In the genomic region with DNA sequence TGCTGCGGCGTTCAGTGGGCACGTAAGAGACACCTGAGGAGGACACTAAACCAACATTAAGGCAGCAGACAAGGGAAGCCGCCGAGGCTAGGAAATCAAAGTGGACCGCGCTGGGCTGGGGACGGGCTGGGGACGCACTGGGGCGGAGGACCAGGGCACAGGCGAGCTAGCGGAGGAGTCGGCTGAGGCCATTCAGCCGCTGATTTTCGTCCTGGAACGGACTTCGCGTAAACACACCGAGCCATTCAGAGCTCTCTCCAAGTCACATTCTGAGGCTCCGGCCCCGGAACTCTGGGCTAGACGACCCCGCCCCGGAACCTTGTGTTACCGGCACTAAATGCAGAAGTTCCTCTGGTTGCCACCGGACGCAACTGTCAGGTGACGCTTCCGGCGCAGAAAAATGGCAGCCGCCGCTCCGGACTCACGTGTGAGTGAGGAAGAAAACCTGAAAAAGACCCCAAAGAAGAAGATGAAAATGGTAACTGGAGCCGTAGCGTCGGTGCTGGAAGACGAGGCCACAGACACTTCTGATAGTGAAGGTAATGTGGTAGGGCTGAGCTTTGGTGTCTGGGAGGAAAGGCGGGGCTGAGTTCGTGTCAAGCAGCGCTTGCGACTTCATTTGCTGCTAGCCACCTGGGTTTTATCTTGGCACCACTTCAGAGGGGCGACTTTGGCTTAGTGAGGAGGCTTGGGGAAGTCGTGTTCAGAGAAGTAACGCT, we compare ENCODE assay signal across 8 cellular contexts. TPM values are rescaled to one million over a fixed set of nuclear protein-coding genes. Genes with fewer than 3 reads are reported as not detected.
A peak's percentile ranks its signal among the peaks of the same experiment; 100 is the strongest.
DNase-seq lines count a peak whose midpoint lies in the region; ATAC-seq and TF ChIP-seq lines count a peak whose summit lies in the region.

A gene with protein sequence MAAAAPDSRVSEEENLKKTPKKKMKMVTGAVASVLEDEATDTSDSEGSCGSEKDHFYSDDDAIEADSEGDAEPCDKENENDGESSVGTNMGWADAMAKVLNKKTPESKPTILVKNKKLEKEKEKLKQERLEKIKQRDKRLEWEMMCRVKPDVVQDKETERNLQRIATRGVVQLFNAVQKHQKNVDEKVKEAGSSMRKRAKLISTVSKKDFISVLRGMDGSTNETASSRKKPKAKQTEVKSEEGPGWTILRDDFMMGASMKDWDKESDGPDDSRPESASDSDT (plus strand): TSS at position 377 of the 719 bp plus-strand sequence. CDS start 24 bp downstream, at position 401.

- no peaks in the 10 kb centered on the region for H3K27me3 ChIP-seq in SK-N-SH (ENCODE audit: insufficient read depth)

- peaks cover 50% of the 10 kb centered on the region for H3K79me2 ChIP-seq in SK-N-SH (ENCODE audit: insufficient read depth)

- no peaks in the 10 kb centered on the region for H3K36me3 Mint-ChIP-seq in activated naive CD4-positive, alpha-beta T cell treated with anti-CD3 and anti-CD28 coated beads, Interleukin-2, amount 10 ng/mL, durations not matched to agents 7 days and 5 days

- peak; percentile 52 for TF ChIP-seq POLR2A in NB4 (IDR thresholded peaks at IDR 0.05; ENCODE audit: extremely low read depth, insufficient read length)

- peaks cover 0 to 4% of the 10 kb centered on the region in 2 experiments for H3K36me3 ChIP-seq in SK-N-SH (replicated peaks in 1 of 2; ENCODE audit: control insufficient read depth in 1 of 2, insufficient read depth in 2 of 2, low read length in 1 of 2)

- no peaks in the 10 kb centered on the region; the same call in 1 of the 2 replicates for H3K9me3 ChIP-seq in SK-N-SH

- H4K20me1 ChIP-seq in SK-N-SH (ENCODE audit: insufficient read depth): no peaks in the 10 kb centered on the region

- no peak for TF ChIP-seq EP300 in SK-N-SH (IDR thresholded peaks at IDR 0.05; ENCODE audit: borderline replicate concordance in 1 of 2, low read depth in 1 of 2, low read length in 1 of 2)

- H3K27me3 Mint-ChIP-seq in activated naive CD4-positive, alpha-beta T cell treated with anti-CD3 and anti-CD28 coated beads, Interleukin-2, amount 10 ng/mL, durations not matched to agents 7 days and 5 days: peaks cover 15% of the 10 kb centered on the region

- H3F3A ChIP-seq in SK-N-SH (replicated peaks; ENCODE audit: insufficient read depth): no peaks in the 10 kb centered on the region

- H3K4me1 ChIP-seq in SK-N-SH (ENCODE audit: control insufficient read depth in 1 of 2, insufficient read depth in 2 of 2, low read depth in 1 of 2, low read length in 1 of 2): peaks cover 5 to 10% of the 10 kb centered on the region in 2 experiments; a peak in 3 of 4 replicates

- peak within 1 kb of the TSS; percentile 83 for H3K4me2 ChIP-seq in SK-N-SH

- peak within 1 kb of the TSS; percentile 74 for H3K9ac ChIP-seq in SK-N-SH

- peak within 1 kb of the TSS; percentile 94 for H3K4me3 Mint-ChIP-seq in activated naive CD4-positive, alpha-beta T cell treated with anti-CD3 and anti-CD28 coated beads, Interleukin-2, amount 10 ng/mL, durations not matched to agents 7 days and 5 days

- TF ChIP-seq RAD21 in SK-N-SH (IDR thresholded peaks at IDR 0.05; ENCODE audit: low read length): no peak

- H3K4me1 Mint-ChIP-seq in activated naive CD4-positive, alpha-beta T cell treated with anti-CD3 and anti-CD28 coated beads, Interleukin-2, amount 10 ng/mL, durations not matched to agents 7 days and 5 days: peaks cover 31% of the 10 kb centered on the region

- peak within 1 kb of the TSS; percentile 92 for H3K27ac Mint-ChIP-seq in activated naive CD4-positive, alpha-beta T cell treated with anti-CD3 and anti-CD28 coated beads, Interleukin-2, amount 10 ng/mL, durations not matched to agents 7 days and 5 days

- TF ChIP-seq CTCF in NB4 (IDR thresholded peaks at IDR 0.05; ENCODE audit: low read depth, low read length) (no peak), SK-N-SH (IDR thresholded peaks at IDR 0.05) (no peak)

- peak; percentile 100 for ATAC-seq in HG02571 (IDR thresholded peaks at IDR 0.05; ENCODE audit: unreplicated experiment)

- no peaks in the 10 kb centered on the region for H3K9me2 ChIP-seq in SK-N-SH

- CTCF ChIA-PET in SK-N-SH (lab: Yijun Ruan, JAX): interaction anchor here (0.7 to 1.5 kb wide), 3 partner anchors 15 to 1527 kb away, joined by 3 to 4 read pairs (median 3); no protein-coding TSS in a partner anchor
- CTCF ChIA-PET in activated naive CD4-positive, alpha-beta T cell treated with anti-CD3 and anti-CD28 coated beads, Interleukin-2, amount 10 ng/mL, durations not matched to agents 7 days and 5 days (lab: Charles Lee): interaction anchor here (0.7 to 1.9 kb wide), 3 partner anchors 11 to 111 kb away, joined by 3 to 8 read pairs (median 3); no protein-coding TSS in a partner anchor

- H3K9me3 Mint-ChIP-seq in activated naive CD4-positive, alpha-beta T cell treated with anti-CD3 and anti-CD28 coated beads, Interleukin-2, amount 10 ng/mL, durations not matched to agents 7 days and 5 days: peaks cover 3% of the 10 kb centered on the region

- peak within 1 kb of the TSS; percentile 97 for H3K4me3 ChIP-seq in GM08714 (ENCODE audit: low read length)
- H3K4me3 ChIP-seq in NB4 (ENCODE audit: low read depth, low read length): peak within 1 kb of the TSS; percentile 99
- H3K4me3 ChIP-seq in SK-N-SH (ENCODE audit: low read depth in 2 of 2, low read length in 1 of 2): peak within 1 kb of the TSS; percentile 89 to 94

- POLR2A ChIA-PET in SK-N-SH (lab: Yijun Ruan, JAX): interaction anchor here (0.6 kb wide), 1 partner anchor 20 kb away, joined by 4 read pairs; no protein-coding TSS in a partner anchor

- peak within 1 kb of the TSS; percentile 94 for H2AFZ ChIP-seq in SK-N-SH (ENCODE audit: low read depth)

- DNase-seq in NB4 (ENCODE audit: low read depth): peak; percentile 91
- DNase-seq in SK-N-SH: peak; percentile 85
- peak; percentile 92 for DNase-seq in activated naive CD4-positive, alpha-beta T cell treated with anti-CD3 and anti-CD28 coated beads, Interleukin-2, amount 10 ng/mL, durations not matched to agents 7 days and 5 days
- peak; percentile 75 for DNase-seq in globus pallidus (ENCODE audit: low spot score)
- DNase-seq in occipital lobe (lab: John Stamatoyannopoulos, UW): peak; percentile 85

- peak within 1 kb of the TSS; percentile 60 to 80; a peak in 3 of 4 replicates for H3K27ac ChIP-seq in SK-N-SH (ENCODE audit: low read depth in 2 of 2, low read length in 1 of 2)
- H3K27ac ChIP-seq in temporal lobe (ENCODE audit: low read depth, low read length): peak within 1 kb of the TSS; percentile 64

- WGBS in SK-N-SH (ENCODE audit: low lambda C conversion rate): 3% methylated on average over 40 of the region's 45 CpGs

TF ChIP-seq in SK-N-SH, 30 proteins besides CTCF, POLR2A, EP300 and RAD21 (continues in another document):
- TF ChIP-seq MXI1 (IDR thresholded peaks at IDR 0.05; ENCODE audit: low read depth, low read length) (peak; percentile 100), MEF2A (IDR thresholded peaks at IDR 0.05; ENCODE audit: borderline replicate concordance, low read depth) (no peak), NFIC (IDR thresholded peaks at IDR 0.05; ENCODE audit: borderline replicate concordance) (no peak), RFX5 (IDR thresholded peaks at IDR 0.05; ENCODE audit: low read length) (no peak), FOXM1 (IDR thresholded peaks at IDR 0.05; ENCODE audit: low read depth) (no peak), RXRA (IDR thresholded peaks at IDR 0.05; ENCODE audit: borderline replicate concordance, low read depth) (no peak), SIN3A (IDR thresholded peaks at IDR 0.05; ENCODE audit: borderline replicate concordance, low read depth, low read length) (peak; percentile 99), FOXJ3 (CRISPR knock-in tag; IDR thresholded peaks at IDR 0.05) (no peak), YY1 (IDR thresholded peaks at IDR 0.05; ENCODE audit: low read depth) (peak; percentile 98), GATA2 (CRISPR knock-in tag; IDR thresholded peaks at IDR 0.05) (no peak), TEAD4 (IDR thresholded peaks at IDR 0.05; ENCODE audit: borderline replicate concordance, insufficient read depth) (0 out of 2 replicates have a peak, but pooled peaks have one; percentile 7), TCF12 (IDR thresholded peaks at IDR 0.05) (peak; percentile 50; the same call in 1 of the 2 replicates), JUND (IDR thresholded peaks at IDR 0.05) (no peak), POLR2AphosphoS5 (IDR thresholded peaks at IDR 0.05; ENCODE audit: low read depth, low read length) (peak; percentile 94), GABPA (IDR thresholded peaks at IDR 0.05; ENCODE audit: low read depth) (peak; percentile 97)
- TF ChIP-seq, protein P1, sequence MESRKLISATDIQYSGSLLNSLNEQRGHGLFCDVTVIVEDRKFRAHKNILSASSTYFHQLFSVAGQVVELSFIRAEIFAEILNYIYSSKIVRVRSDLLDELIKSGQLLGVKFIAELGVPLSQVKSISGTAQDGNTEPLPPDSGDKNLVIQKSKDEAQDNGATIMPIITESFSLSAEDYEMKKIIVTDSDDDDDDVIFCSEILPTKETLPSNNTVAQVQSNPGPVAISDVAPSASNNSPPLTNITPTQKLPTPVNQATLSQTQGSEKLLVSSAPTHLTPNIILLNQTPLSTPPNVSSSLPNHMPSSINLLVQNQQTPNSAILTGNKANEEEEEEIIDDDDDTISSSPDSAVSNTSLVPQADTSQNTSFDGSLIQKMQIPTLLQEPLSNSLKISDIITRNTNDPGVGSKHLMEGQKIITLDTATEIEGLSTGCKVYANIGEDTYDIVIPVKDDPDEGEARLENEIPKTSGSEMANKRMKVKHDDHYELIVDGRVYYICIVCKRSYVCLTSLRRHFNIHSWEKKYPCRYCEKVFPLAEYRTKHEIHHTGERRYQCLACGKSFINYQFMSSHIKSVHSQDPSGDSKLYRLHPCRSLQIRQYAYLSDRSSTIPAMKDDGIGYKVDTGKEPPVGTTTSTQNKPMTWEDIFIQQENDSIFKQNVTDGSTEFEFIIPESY (IDR thresholded peaks at IDR 0.05; ENCODE audit: borderline replicate concordance, low read depth): no peak
- TF ChIP-seq, protein P2, sequence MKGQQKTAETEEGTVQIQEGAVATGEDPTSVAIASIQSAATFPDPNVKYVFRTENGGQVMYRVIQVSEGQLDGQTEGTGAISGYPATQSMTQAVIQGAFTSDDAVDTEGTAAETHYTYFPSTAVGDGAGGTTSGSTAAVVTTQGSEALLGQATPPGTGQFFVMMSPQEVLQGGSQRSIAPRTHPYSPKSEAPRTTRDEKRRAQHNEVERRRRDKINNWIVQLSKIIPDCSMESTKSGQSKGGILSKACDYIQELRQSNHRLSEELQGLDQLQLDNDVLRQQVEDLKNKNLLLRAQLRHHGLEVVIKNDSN (IDR thresholded peaks at IDR 0.05; ENCODE audit: borderline replicate concordance, low read depth): peak; percentile 80

RNA-seq across cellular contexts. Expression of the gene that starts here (rescaled TPM):
- 2.1 and 2.8 TPM in 2 replicates for polyA plus RNA-seq in SK-N-SH (2012; rRNA removed)
- 3.1 and 4.9 TPM in 2 replicates for polyA plus RNA-seq in SK-N-SH (2012; cell fraction: cytosol; rRNA removed)
- polyA plus RNA-seq in SK-N-SH (2012; cell fraction: nucleus; rRNA removed): 1.4 and 2.9 TPM in 2 replicates
- total RNA-seq in occipital lobe (22.3 TPM), temporal lobe (15.0 TPM)

Comparison
In these comparisons a context has a peak if more than half of its experiments do, and no peak if none do; other contexts are left out.
1. Peak in every context shown above with its lines: DNase-seq, ATAC-seq, H3K4me3 ChIP-seq and H3K27ac ChIP-seq.